Comparison of ENCODE assay signal across 24 cellular contexts in genomic region chr4:1562771-1563170, GRCh38.
"Had no signal": no experiment of that assay in that cellular context is flagged by ENCODE, and none has a peak within 500 bp of the region (broad histone marks: within the 10 kb centered on the region; RNA-seq: fewer than 3 reads in every experiment).

No MANE protein-coding gene starts in this region.

- DNase-seq: stimulated activated CD4-positive, alpha-beta T cell treated with anti-CD3 and anti-CD28 coated beads, Interleukin-2, amount 100 ng/mL, for 48 hours; stimulated activated CD4-positive, alpha-beta T cell treated with anti-CD3 and anti-CD28 coated beads, Interleukin-4, amount 100 ng/mL, for 1 hour; stimulated activated CD4-positive, alpha-beta T cell treated with anti-CD3 and anti-CD28 coated beads, Interleukin-4, amount 100 ng/mL, for 24 hours; stimulated activated CD4-positive, alpha-beta T cell treated with anti-CD3 and anti-CD28 coated beads, Interleukin-4, amount 100 ng/mL, for 4 hours; stimulated activated CD8-positive, alpha-beta memory T cell treated with anti-CD3 and anti-CD28 coated beads, Interleukin-4, amount 100 ng/mL, for 48 hours; stimulated activated naive B cell treated with anti-CD40 and anti-IgM and Interleukin-4, amounts not matched to agents 10 μg/mL and 1 μg/mL and 100 μg/mL, for 72 hours; stimulated activated naive CD4-positive, alpha-beta T cell; stimulated activated naive CD4-positive, alpha-beta T cell treated with Interleukin-2 at 50 U/mL for 16 hours; stimulated activated naive CD8-positive, alpha-beta T cell treated with anti-CD3 and anti-CD28 coated beads, Interleukin-15, amount 100 ng/mL, for 72 hours; stimulated activated naive CD8-positive, alpha-beta T cell treated with anti-CD3 and anti-CD28 coated beads, Interleukin-15, Interleukin-2, amounts not matched to agents 100 U/mL and 50 U/mL, for 24 hours; stomach; substantia nigra; testis; thyroid gland; tibial artery; transverse colon; trophoblast cell; upper lobe of right lung; uterus had no signal

- H3K27me3 ChIP-seq: testis, thyroid gland, vagina had no signal

- H3K9me3 ChIP-seq: stomach, suprapubic skin, testis, thoracic aorta, thyroid gland, tibial artery, tibial nerve, transverse colon, upper lobe of left lung, upper lobe of right lung, uterus, vagina had no signal

- H3K27ac ChIP-seq: stomach, suprapubic skin, testis, thoracic aorta, thyroid gland, tibial artery, tibial nerve, transverse colon, upper lobe of left lung, upper lobe of right lung, uterus, vagina had no signal

- H3K4me1 ChIP-seq: thyroid gland, upper lobe of left lung, upper lobe of right lung, uterus, vagina had no signal

- H3K4me3 ChIP-seq: stomach, suprapubic skin, testis, thoracic aorta, thyroid gland, tibial artery, tibial nerve, transverse colon, upper lobe of left lung, upper lobe of right lung, uterus, vagina had no signal

- H3K36me3 ChIP-seq: stomach, suprapubic skin, thoracic aorta, thyroid gland, tibial artery, tibial nerve, transverse colon, upper lobe of left lung, upper lobe of right lung, uterus, vagina had no signal
